In the genomic region with DNA sequence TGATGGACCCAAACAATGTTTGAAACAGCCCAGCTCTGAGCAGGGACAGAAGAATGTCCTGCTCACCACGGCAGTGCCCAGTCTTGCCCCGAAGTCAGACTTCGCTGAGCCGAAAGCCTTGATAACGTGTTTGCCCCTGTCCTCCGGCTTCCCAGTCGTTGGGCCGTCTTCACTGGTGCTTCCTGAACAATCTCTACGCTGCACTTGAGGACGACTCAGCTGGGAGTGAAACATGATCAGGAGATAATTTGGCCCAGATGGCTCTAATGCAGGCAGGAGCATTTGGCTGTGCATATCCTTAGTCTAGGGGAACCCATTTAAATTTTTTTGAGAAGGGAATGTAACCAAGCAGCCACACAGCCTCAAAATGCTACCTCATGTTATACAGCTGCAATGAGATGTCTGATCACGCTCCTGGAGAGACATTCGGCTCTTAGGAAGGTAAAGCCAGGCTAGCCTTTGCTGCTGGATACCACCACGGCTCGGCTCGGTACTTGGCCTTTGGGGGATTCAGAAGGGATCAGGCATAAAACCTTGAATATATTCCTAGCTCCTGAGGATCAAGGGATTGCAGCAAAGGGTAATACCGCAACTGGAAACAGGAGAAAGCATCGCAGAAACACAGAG, we compare ENCODE assay signal across 13 cellular contexts. TPM values are rescaled to one million over a fixed set of nuclear protein-coding genes. Genes with fewer than 3 reads are reported as not detected.
DNase-seq lines count a peak whose midpoint lies in the region; ATAC-seq and TF ChIP-seq lines count a peak whose summit lies in the region.
"Had no signal": no experiment of that assay in that cellular context is flagged by ENCODE, and none has a peak within 500 bp of the region (broad histone marks: within the 10 kb centered on the region; RNA-seq: fewer than 3 reads in every experiment).

No MANE protein-coding gene starts in this region.

- H3K27me3 Mint-ChIP-seq in WTC11 (ENCODE audit: low read depth): no peaks in the 10 kb centered on the region
- H3K27me3 Mint-ChIP-seq: activated naive CD8-positive, alpha-beta T cell treated with anti-CD3 and anti-CD28 coated beads, Interleukin-2, amount 50 U/mL, for 24 hours; stimulated activated naive CD8-positive, alpha-beta T cell treated with anti-CD3 and anti-CD28 coated beads, Interleukin-15, Interleukin-2, amounts not matched to agents 100 ng/mL and 50 ng/mL, for 24 hours had no signal

- H3K4me3 ChIP-seq in MG63: no peak overlapping the region
- no peak overlapping the region for H3K4me3 ChIP-seq in hepatocyte
- no peak overlapping the region for H3K4me3 ChIP-seq in esophagus squamous epithelium
- H3K4me3 ChIP-seq: PC-9 had no signal

- no peak overlapping the region for H3K4me3 Mint-ChIP-seq in WTC11
- H3K4me3 Mint-ChIP-seq: activated naive CD8-positive, alpha-beta T cell treated with anti-CD3 and anti-CD28 coated beads, Interleukin-2, amount 50 U/mL, for 24 hours; stimulated activated naive CD8-positive, alpha-beta T cell treated with anti-CD3 and anti-CD28 coated beads, Interleukin-15, Interleukin-2, amounts not matched to agents 100 ng/mL and 50 ng/mL, for 24 hours had no signal

- no peaks in the 10 kb centered on the region for H3K36me3 ChIP-seq in MG63
- H3K36me3 ChIP-seq in hepatocyte (replicated peaks; ENCODE audit: insufficient read depth, low read depth): no peaks in the 10 kb centered on the region
- peaks cover 0 to 5% (median 0%) of the 10 kb centered on the region in 3 donors for H3K36me3 ChIP-seq in esophagus squamous epithelium

- peaks cover 5% of the 10 kb centered on the region for H3K4me1 ChIP-seq in hepatocyte (ENCODE audit: insufficient read depth)
- H3K4me1 ChIP-seq in esophagus squamous epithelium: no peaks in the 10 kb centered on the region

- H3K27ac Mint-ChIP-seq in WTC11: peak overlapping the region; percentile 40; the same call in 1 of the 2 replicates
- H3K27ac Mint-ChIP-seq: activated naive CD8-positive, alpha-beta T cell treated with anti-CD3 and anti-CD28 coated beads, Interleukin-2, amount 50 U/mL, for 24 hours; stimulated activated naive CD8-positive, alpha-beta T cell treated with anti-CD3 and anti-CD28 coated beads, Interleukin-15, Interleukin-2, amounts not matched to agents 100 ng/mL and 50 ng/mL, for 24 hours had no signal

- CTCF ChIA-PET in WTC11 (lab: Charles Lee) (interaction anchor here (1.1 to 1.3 kb wide), 2 partner anchors 10 to 19 kb away, joined by 3 read pairs; no protein-coding TSS in a partner anchor), HEK293T (lab: Yijun Ruan, JAX) (interaction anchor here (0.8 kb wide), 1 partner anchor 16 kb away, joined by 3 read pairs; no protein-coding TSS in a partner anchor)

- no peak for TF ChIP-seq CTCF in AG09319 (IDR thresholded peaks at IDR 0.05; ENCODE audit: low read depth, low read length)
- TF ChIP-seq CTCF in WTC11 (IDR thresholded peaks at IDR 0.05): no peak
- no peak for TF ChIP-seq CTCF in hepatocyte (IDR thresholded peaks at IDR 0.05; ENCODE audit: poor library complexity)
- no peak for TF ChIP-seq CTCF in esophagus squamous epithelium (IDR thresholded peaks at IDR 0.05)

- H3K27me3 ChIP-seq in MG63: no peaks in the 10 kb centered on the region
- no peaks in the 10 kb centered on the region for H3K27me3 ChIP-seq in hepatocyte
- peaks cover 0 to 2% (median 0%) of the 10 kb centered on the region in 4 donors for H3K27me3 ChIP-seq in esophagus squamous epithelium

- WGBS in hepatocyte (ENCODE audit: low lambda C conversion rate, missing lambda C conversion rate): 52% methylated on average over 17 of the region's 17 CpGs
- 72 to 77% methylated on average over 15 to 16 of the region's 17 CpGs for WGBS in esophagus squamous epithelium, 2 donors

- H3K4me2 ChIP-seq in hepatocyte: peak overlapping the region; percentile 63
- H3K4me2 ChIP-seq: PC-9 had no signal

- H2AFZ ChIP-seq in hepatocyte: no peak overlapping the region
- H2AFZ ChIP-seq: PC-9 had no signal

- no peaks in the 10 kb centered on the region for H3K36me3 Mint-ChIP-seq in WTC11

- H3K9me2 ChIP-seq in hepatocyte (replicated peaks; ENCODE audit: insufficient read depth): no peaks in the 10 kb centered on the region

- H3K27ac ChIP-seq in hepatocyte: peak overlapping the region; percentile 83
- no peak overlapping the region for H3K27ac ChIP-seq in esophagus squamous epithelium
- H3K27ac ChIP-seq: PC-9 had no signal

- TF ChIP-seq POLR2A in esophagus squamous epithelium (IDR thresholded peaks at IDR 0.05): no peak

- peaks cover 12% of the 10 kb centered on the region for H3K4me1 Mint-ChIP-seq in WTC11

- POLR2A ChIA-PET in WTC11 (lab: Charles Lee) (interaction anchor here (0.5 kb wide), 1 partner anchor 101 kb away, joined by 4 read pairs; no protein-coding TSS in a partner anchor), HEK293T (lab: Yijun Ruan, JAX) (no interaction called here)

- intact Hi-C loops in esophagus squamous epithelium (cut with DNase I): no loop called here

- H3K79me2 ChIP-seq in hepatocyte: no peaks in the 10 kb centered on the region

- DNase-seq in AG09319 (ENCODE audit: extremely low read depth, low read depth): peak; percentile 73
- peak; percentile 3 for DNase-seq in MG63
- DNase-seq in WTC11 (ENCODE audit: low spot score): no peak
- DNase-seq in hepatocyte (ENCODE audit: low spot score): peak; percentile 38
- DNase-seq in HEK293T (ENCODE audit: extremely low spot score): no peak
- no peak for DNase-seq in NCI-H2227 (lab: John Stamatoyannopoulos, UW; ENCODE audit: unreplicated experiment)
- DNase-seq in AML-193 (lab: John Stamatoyannopoulos, UW): no peak
- DNase-seq in esophagus squamous epithelium (lab: John Stamatoyannopoulos, UW): no peak
- DNase-seq: activated naive CD8-positive, alpha-beta T cell treated with anti-CD3 and anti-CD28 coated beads, Interleukin-2, amount 50 U/mL, for 24 hours; C1 segment of cervical spinal cord; PC-9; stimulated activated CD4-positive, alpha-beta T cell treated with anti-CD3 and anti-CD28 coated beads, Interleukin-2, amount 100 ng/mL, for 48 hours had no signal

- no peaks in the 10 kb centered on the region for H4K20me1 ChIP-seq in hepatocyte (ENCODE audit: insufficient read depth, poor library complexity, severe bottlenecking)

- H3K9me3 Mint-ChIP-seq in WTC11: no peaks in the 10 kb centered on the region
- H3K9me3 Mint-ChIP-seq: activated naive CD8-positive, alpha-beta T cell treated with anti-CD3 and anti-CD28 coated beads, Interleukin-2, amount 50 U/mL, for 24 hours; stimulated activated naive CD8-positive, alpha-beta T cell treated with anti-CD3 and anti-CD28 coated beads, Interleukin-15, Interleukin-2, amounts not matched to agents 100 ng/mL and 50 ng/mL, for 24 hours had no signal

- H3K9me3 ChIP-seq in MG63 (no peaks in the 10 kb centered on the region), hepatocyte (ENCODE audit: low read depth) (no peaks in the 10 kb centered on the region), esophagus squamous epithelium (no peaks in the 10 kb centered on the region)

- ATAC-seq in WTC11: peak; percentile 51
- ATAC-seq: activated naive CD8-positive, alpha-beta T cell treated with anti-CD3 and anti-CD28 coated beads, Interleukin-2, amount 50 U/mL, for 24 hours had no signal

TF ChIP-seq in WTC11, 78 proteins besides CTCF, POLR2A, EP300 and RAD21:
- TF ChIP-seq, protein P1, sequence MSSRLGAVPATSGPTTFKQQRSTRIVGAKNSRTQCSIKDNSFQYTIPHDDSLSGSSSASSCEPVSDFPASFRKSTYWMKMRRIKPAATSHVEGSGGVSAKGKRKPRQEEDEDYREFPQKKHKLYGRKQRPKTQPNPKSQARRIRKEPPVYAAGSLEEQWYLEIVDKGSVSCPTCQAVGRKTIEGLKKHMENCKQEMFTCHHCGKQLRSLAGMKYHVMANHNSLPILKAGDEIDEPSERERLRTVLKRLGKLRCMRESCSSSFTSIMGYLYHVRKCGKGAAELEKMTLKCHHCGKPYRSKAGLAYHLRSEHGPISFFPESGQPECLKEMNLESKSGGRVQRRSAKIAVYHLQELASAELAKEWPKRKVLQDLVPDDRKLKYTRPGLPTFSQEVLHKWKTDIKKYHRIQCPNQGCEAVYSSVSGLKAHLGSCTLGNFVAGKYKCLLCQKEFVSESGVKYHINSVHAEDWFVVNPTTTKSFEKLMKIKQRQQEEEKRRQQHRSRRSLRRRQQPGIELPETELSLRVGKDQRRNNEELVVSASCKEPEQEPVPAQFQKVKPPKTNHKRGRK (CRISPR knock-in tag; IDR thresholded peaks at IDR 0.05; ENCODE audit: borderline replicate concordance): no peak
- no peak for TF ChIP-seq NFE2L1 (CRISPR knock-in tag; IDR thresholded peaks at IDR 0.05)

TF ChIP-seq in HEK293T, 16 proteins besides CTCF, POLR2A, EP300 and RAD21:
- TF ChIP-seq SP1 (IDR thresholded peaks at IDR 0.05) (no peak), FOXK2 (IDR thresholded peaks at IDR 0.05) (no peak), L3MBTL2 (conservative IDR thresholded peaks at IDR 0.05) (no peak), NFRKB (IDR thresholded peaks at IDR 0.05) (no peak), BHLHE40 (IDR thresholded peaks at IDR 0.05; ENCODE audit: borderline replicate concordance) (no peak), CTBP1 (IDR thresholded peaks at IDR 0.05; ENCODE audit: borderline replicate concordance) (no peak), PKNOX1 (IDR thresholded peaks at IDR 0.05) (no peak), LEF1 (IDR thresholded peaks at IDR 0.05; ENCODE audit: borderline replicate concordance) (no peak), FOXM1 (IDR thresholded peaks at IDR 0.05; ENCODE audit: borderline replicate concordance) (no peak), FOXA1 (IDR thresholded peaks at IDR 0.05) (no peak), ELF4 (IDR thresholded peaks at IDR 0.05) (no peak), ZNF384 (IDR thresholded peaks at IDR 0.05) (no peak), HDGF (IDR thresholded peaks at IDR 0.05; ENCODE audit: borderline replicate concordance) (no peak)

RNA-seq across cellular contexts. Expression of gene FECH, which starts 43.6 kb away (rescaled TPM):
- total RNA-seq in MG63 (2014; rRNA removed; shearing (Covaris generic); ENCODE audit: low replicate concordance): 32.0 and 56.1 TPM in 2 replicates
- total RNA-seq in WTC11 (2021): 16.6 to 21.8 TPM (median 19.6 TPM) in 3 replicates
- total RNA-seq in hepatocyte: 19.3 and 28.1 TPM in 2 replicates
- polyA plus RNA-seq in hepatocyte: 14.5 and 17.4 TPM in 2 replicates
- total RNA-seq in esophagus squamous epithelium: 10 to 100 TPM; 23.1 to 42.2 (median 33.1) TPM

Comparison
In these comparisons a context has a peak if more than half of its experiments do, and no peak if none do; other contexts are left out.
1. DNase-seq: peak in AG09319 (single experiment), MG63 (single experiment) and hepatocyte (single experiment); none in WTC11 (single experiment), HEK293T (single experiment), NCI-H2227 (single experiment), AML-193 (0 of 2) and esophagus squamous epithelium (single experiment).